In the genomic region with DNA sequence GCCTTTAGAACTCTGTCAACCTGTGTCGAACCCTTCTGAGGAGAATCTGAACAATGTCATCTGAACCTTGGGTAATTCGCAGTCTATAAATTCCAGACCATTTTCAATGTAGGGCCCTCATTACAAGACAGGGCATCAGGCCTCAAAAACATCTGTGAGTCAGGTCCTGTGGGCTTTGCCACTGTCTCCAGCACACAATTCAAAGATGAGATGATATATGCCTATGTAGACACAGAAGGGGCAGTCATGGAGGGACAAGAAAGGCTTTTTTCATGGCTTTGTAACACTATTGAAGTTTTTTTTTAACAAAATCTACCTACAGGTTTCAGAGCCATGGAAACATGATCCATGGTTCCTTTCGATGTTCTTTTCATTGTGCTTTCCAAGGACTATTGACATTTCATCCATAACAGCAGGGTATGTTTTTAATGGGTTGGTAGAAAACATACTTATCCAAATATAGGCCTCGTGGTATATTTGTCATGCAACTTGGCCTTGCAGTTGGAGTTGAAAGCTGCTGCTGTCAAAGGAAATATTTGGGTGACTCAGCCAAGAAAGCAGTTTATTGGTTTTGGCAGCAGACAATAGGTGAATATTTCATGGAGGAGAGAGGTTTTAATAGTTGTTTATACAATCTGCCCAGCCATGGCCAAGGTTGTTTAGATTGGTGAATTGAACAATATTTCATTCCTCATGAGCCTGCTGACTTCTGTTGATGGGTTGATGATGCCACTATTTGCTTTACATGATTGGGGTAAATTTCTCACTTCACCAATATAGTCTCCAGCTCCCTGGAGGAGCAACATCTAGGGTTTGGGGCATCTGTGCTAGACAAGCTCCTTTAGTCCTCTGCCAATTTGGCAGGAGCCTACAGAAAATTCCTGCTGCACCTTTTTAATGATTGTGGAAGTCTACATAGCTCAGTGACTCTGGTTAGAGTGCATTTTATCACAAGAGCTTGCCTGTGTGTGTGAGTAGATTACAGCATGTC, we compare ENCODE assay signal across 12 cellular contexts.
DNase-seq lines count a peak whose midpoint lies in the region; ATAC-seq and TF ChIP-seq lines count a peak whose summit lies in the region.
"Had no signal": no experiment of that assay in that cellular context is flagged by ENCODE, and none has a peak within 500 bp of the region (broad histone marks: within the 10 kb centered on the region; RNA-seq: fewer than 3 reads in every experiment).

No MANE protein-coding gene starts in this region.

- POLR2A ChIA-PET in GM10248 (lab: Yijun Ruan, JAX) = no interaction called here

- CTCF ChIA-PET in GM10248 (lab: Yijun Ruan, JAX) = interaction anchor here (1.2 kb wide), 1 partner anchor 8 kb away, joined by 3 read pairs; no protein-coding TSS in a partner anchor

- no peak for ATAC-seq in HG03432 (IDR thresholded peaks at IDR 0.05; ENCODE audit: unreplicated experiment)
- ATAC-seq: stimulated activated naive CD8-positive, alpha-beta T cell treated with anti-CD3 and anti-CD28 coated beads, Interleukin-15, amount 100 ng/mL, for 72 hours had no signal

- TF ChIP-seq CTCF in GM10248 (IDR thresholded peaks at IDR 0.05; ENCODE audit: control extremely low read depth, extremely low read depth, low read depth, missing control alignments) = no peak

- DNase-seq in EH (ENCODE audit: low read depth) (peak; percentile 95), NCI-H69 (lab: John Stamatoyannopoulos, UW) (peak; percentile 14), epithelial cell of prostate (ENCODE audit: low read depth, low spot score) (peak; percentile 78), renal cortical epithelial cell (ENCODE audit: low read depth) (peak; percentile 99), DMS 273 (lab: John Stamatoyannopoulos, UW; ENCODE audit: unreplicated experiment) (no peak), SKM-1 (lab: John Stamatoyannopoulos, UW; ENCODE audit: unreplicated experiment) (no peak), GM10248 (ENCODE audit: extremely low spot score) (no peak)
- DNase-seq: activated naive CD4-positive, alpha-beta T cell treated with anti-CD3 and anti-CD28 coated beads, Interleukin-2, amount 10 ng/mL, durations not matched to agents 7 days and 5 days; GF-D8; right cardiac atrium; stimulated activated naive CD8-positive, alpha-beta T cell treated with anti-CD3 and anti-CD28 coated beads, Interleukin-15, amount 100 ng/mL, for 72 hours had no signal

- no peak overlapping the region for H3K27ac ChIP-seq in epithelial cell of prostate

Comparison
In these comparisons a context has a peak if more than half of its experiments do, and no peak if none do; other contexts are left out.
1. DNase-seq: peak in EH (single experiment), NCI-H69 (single experiment), epithelial cell of prostate (single experiment) and renal cortical epithelial cell (single experiment); none in DMS 273 (single experiment), SKM-1 (single experiment) and GM10248 (single experiment).